In genomic region chr2:9755638-9756037, GRCh38 we compare ENCODE assay signal across 22 cellular contexts.
"Had no signal": no experiment of that assay in that cellular context is flagged by ENCODE, and none has a peak within 500 bp of the region (broad histone marks: within the 10 kb centered on the region; RNA-seq: fewer than 3 reads in every experiment).

No MANE protein-coding gene starts in this region.

- H3K4me3 ChIP-seq: esophagus muscularis mucosa, gastroesophageal sphincter, ovary, right atrium auricular region, sigmoid colon, suprapubic skin, thyroid gland, upper lobe of left lung, vagina had no signal

- H3K9me3 ChIP-seq: esophagus muscularis mucosa, gastroesophageal sphincter, ovary, right atrium auricular region, sigmoid colon, suprapubic skin, thyroid gland, upper lobe of left lung, vagina had no signal

- H3K4me3 Mint-ChIP-seq: neural crest cell had no signal

- DNase-seq: effector memory CD4-positive, alpha-beta T cell; foreskin fibroblast; kidney; left cardiac atrium; left ventricle myocardium superior; mesendoderm; naive B cell; nucleus accumbens; ovary; sigmoid colon; small intestine; stimulated activated CD4-positive, alpha-beta T cell treated with anti-CD3 and anti-CD28 coated beads, Interleukin-12 subunit alpha, Interleukin-12 subunit beta, amount 100 ng/mL, for 4 hours; stimulated activated naive CD8-positive, alpha-beta T cell treated with anti-CD3 and anti-CD28 coated beads, Interleukin-15, Interleukin-2, amounts not matched to agents 100 U/mL and 50 U/mL, for 24 hours; thyroid gland; upper lobe of left lung had no signal

- H3K9me3 Mint-ChIP-seq: naive B cell, neural crest cell had no signal

- H3K36me3 ChIP-seq: esophagus muscularis mucosa, gastroesophageal sphincter, ovary, right atrium auricular region, sigmoid colon, suprapubic skin, thyroid gland, upper lobe of left lung, vagina had no signal

- H3K27me3 ChIP-seq: ovary, right atrium auricular region, suprapubic skin, thyroid gland, upper lobe of left lung, vagina had no signal

- H3K27ac ChIP-seq: epithelial cell of prostate, esophagus muscularis mucosa, gastroesophageal sphincter, ovary, right atrium auricular region, sigmoid colon, suprapubic skin, thyroid gland, upper lobe of left lung, vagina had no signal

- ATAC-seq: gastroesophageal sphincter; left cardiac atrium; left ventricle myocardium superior; stimulated activated naive CD8-positive, alpha-beta T cell treated with anti-CD3 and anti-CD28 coated beads, Interleukin-15, Interleukin-2, amounts not matched to agents 100 U/mL and 50 U/mL, for 24 hours had no signal
